1 cellular context compared by ENCODE assay signal in genomic region chr17:13598353-13599167, GRCh38.
TF ChIP-seq lines count a peak whose summit lies in the region.

No MANE protein-coding gene starts in this region.

TF ChIP-seq in HEK293, 187 proteins besides CTCF, POLR2A, EP300 and RAD21 (continued from another document and continues in another):
- TF ChIP-seq, protein P1, sequence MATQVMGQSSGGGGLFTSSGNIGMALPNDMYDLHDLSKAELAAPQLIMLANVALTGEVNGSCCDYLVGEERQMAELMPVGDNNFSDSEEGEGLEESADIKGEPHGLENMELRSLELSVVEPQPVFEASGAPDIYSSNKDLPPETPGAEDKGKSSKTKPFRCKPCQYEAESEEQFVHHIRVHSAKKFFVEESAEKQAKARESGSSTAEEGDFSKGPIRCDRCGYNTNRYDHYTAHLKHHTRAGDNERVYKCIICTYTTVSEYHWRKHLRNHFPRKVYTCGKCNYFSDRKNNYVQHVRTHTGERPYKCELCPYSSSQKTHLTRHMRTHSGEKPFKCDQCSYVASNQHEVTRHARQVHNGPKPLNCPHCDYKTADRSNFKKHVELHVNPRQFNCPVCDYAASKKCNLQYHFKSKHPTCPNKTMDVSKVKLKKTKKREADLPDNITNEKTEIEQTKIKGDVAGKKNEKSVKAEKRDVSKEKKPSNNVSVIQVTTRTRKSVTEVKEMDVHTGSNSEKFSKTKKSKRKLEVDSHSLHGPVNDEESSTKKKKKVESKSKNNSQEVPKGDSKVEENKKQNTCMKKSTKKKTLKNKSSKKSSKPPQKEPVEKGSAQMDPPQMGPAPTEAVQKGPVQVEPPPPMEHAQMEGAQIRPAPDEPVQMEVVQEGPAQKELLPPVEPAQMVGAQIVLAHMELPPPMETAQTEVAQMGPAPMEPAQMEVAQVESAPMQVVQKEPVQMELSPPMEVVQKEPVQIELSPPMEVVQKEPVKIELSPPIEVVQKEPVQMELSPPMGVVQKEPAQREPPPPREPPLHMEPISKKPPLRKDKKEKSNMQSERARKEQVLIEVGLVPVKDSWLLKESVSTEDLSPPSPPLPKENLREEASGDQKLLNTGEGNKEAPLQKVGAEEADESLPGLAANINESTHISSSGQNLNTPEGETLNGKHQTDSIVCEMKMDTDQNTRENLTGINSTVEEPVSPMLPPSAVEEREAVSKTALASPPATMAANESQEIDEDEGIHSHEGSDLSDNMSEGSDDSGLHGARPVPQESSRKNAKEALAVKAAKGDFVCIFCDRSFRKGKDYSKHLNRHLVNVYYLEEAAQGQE (tag by site-specific recombination; IDR thresholded peaks at IDR 0.05) = no peak
- TF ChIP-seq ZNF677 (tag by site-specific recombination; IDR thresholded peaks at IDR 0.05) (no peak), ZNF785 (tag by site-specific recombination; IDR thresholded peaks at IDR 0.05) (no peak), ZSCAN16 (tag by site-specific recombination; IDR thresholded peaks at IDR 0.05) (no peak), SETDB1 (IDR thresholded peaks at IDR 0.05; ENCODE audit: insufficient read length, low read length) (no peak), YY2 (tag by site-specific recombination; IDR thresholded peaks at IDR 0.05) (no peak), ZNF324 (tag by site-specific recombination; IDR thresholded peaks at IDR 0.05) (no peak), ZNF571 (tag by site-specific recombination; IDR thresholded peaks at IDR 0.05) (no peak), INSM2 (tag by site-specific recombination; IDR thresholded peaks at IDR 0.05) (no peak), ZNF202 (tag by site-specific recombination; IDR thresholded peaks at IDR 0.05; ENCODE audit: borderline replicate concordance) (no peak), ZNF513 (tag by site-specific recombination; IDR thresholded peaks at IDR 0.05) (no peak), GLIS1 (tag by site-specific recombination; IDR thresholded peaks at IDR 0.05) (no peak), ZNF544 (tag by site-specific recombination; IDR thresholded peaks at IDR 0.05) (no peak), ZBTB48 (tag by site-specific recombination; IDR thresholded peaks at IDR 0.05) (no peak), ZNF416 (tag by site-specific recombination; IDR thresholded peaks at IDR 0.05) (no peak), ZBTB44 (tag by site-specific recombination; IDR thresholded peaks at IDR 0.05) (peak; percentile 85), ZNF76 (tag by site-specific recombination; IDR thresholded peaks at IDR 0.05; ENCODE audit: borderline replicate concordance, low read depth) (no peak), ZNF133 (tag by site-specific recombination; IDR thresholded peaks at IDR 0.05) (no peak), ZNF701 (tag by site-specific recombination; IDR thresholded peaks at IDR 0.05) (no peak), ZNF426 (tag by site-specific recombination; IDR thresholded peaks at IDR 0.05) (no peak), ZNF16 (tag by site-specific recombination; IDR thresholded peaks at IDR 0.05; ENCODE audit: low read depth) (no peak), ZNF362 (tag by site-specific recombination; IDR thresholded peaks at IDR 0.05) (0 out of 2 replicates have a peak, but pooled peaks have one; percentile 21), PRDM4 (tag by site-specific recombination; IDR thresholded peaks at IDR 0.05) (peak; percentile 41)
- TF ChIP-seq, protein P2, sequence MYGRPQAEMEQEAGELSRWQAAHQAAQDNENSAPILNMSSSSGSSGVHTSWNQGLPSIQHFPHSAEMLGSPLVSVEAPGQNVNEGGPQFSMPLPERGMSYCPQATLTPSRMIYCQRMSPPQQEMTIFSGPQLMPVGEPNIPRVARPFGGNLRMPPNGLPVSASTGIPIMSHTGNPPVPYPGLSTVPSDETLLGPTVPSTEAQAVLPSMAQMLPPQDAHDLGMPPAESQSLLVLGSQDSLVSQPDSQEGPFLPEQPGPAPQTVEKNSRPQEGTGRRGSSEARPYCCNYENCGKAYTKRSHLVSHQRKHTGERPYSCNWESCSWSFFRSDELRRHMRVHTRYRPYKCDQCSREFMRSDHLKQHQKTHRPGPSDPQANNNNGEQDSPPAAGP (tag by site-specific recombination; IDR thresholded peaks at IDR 0.05) = no peak
- TF ChIP-seq, protein P3, sequence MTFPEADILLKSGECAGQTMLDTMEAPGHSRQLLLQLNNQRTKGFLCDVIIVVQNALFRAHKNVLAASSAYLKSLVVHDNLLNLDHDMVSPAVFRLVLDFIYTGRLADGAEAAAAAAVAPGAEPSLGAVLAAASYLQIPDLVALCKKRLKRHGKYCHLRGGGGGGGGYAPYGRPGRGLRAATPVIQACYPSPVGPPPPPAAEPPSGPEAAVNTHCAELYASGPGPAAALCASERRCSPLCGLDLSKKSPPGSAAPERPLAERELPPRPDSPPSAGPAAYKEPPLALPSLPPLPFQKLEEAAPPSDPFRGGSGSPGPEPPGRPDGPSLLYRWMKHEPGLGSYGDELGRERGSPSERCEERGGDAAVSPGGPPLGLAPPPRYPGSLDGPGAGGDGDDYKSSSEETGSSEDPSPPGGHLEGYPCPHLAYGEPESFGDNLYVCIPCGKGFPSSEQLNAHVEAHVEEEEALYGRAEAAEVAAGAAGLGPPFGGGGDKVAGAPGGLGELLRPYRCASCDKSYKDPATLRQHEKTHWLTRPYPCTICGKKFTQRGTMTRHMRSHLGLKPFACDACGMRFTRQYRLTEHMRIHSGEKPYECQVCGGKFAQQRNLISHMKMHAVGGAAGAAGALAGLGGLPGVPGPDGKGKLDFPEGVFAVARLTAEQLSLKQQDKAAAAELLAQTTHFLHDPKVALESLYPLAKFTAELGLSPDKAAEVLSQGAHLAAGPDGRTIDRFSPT (tag by site-specific recombination; IDR thresholded peaks at IDR 0.05) = no peak
- TF ChIP-seq, protein P4, sequence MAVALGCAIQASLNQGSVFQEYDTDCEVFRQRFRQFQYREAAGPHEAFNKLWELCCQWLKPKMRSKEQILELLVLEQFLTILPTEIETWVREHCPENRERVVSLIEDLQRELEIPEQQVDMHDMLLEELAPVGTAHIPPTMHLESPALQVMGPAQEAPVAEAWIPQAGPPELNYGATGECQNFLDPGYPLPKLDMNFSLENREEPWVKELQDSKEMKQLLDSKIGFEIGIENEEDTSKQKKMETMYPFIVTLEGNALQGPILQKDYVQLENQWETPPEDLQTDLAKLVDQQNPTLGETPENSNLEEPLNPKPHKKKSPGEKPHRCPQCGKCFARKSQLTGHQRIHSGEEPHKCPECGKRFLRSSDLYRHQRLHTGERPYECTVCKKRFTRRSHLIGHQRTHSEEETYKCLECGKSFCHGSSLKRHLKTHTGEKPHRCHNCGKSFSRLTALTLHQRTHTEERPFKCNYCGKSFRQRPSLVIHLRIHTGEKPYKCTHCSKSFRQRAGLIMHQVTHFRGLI (tag by site-specific recombination; IDR thresholded peaks at IDR 0.05) = 0 out of 2 replicates have a peak, but pooled peaks have one; percentile 19
- TF ChIP-seq, protein P5, sequence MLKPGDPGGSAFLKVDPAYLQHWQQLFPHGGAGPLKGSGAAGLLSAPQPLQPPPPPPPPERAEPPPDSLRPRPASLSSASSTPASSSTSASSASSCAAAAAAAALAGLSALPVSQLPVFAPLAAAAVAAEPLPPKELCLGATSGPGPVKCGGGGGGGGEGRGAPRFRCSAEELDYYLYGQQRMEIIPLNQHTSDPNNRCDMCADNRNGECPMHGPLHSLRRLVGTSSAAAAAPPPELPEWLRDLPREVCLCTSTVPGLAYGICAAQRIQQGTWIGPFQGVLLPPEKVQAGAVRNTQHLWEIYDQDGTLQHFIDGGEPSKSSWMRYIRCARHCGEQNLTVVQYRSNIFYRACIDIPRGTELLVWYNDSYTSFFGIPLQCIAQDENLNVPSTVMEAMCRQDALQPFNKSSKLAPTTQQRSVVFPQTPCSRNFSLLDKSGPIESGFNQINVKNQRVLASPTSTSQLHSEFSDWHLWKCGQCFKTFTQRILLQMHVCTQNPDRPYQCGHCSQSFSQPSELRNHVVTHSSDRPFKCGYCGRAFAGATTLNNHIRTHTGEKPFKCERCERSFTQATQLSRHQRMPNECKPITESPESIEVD (tag by site-specific recombination; IDR thresholded peaks at IDR 0.05) = peak; percentile 98
- TF ChIP-seq, protein P6, sequence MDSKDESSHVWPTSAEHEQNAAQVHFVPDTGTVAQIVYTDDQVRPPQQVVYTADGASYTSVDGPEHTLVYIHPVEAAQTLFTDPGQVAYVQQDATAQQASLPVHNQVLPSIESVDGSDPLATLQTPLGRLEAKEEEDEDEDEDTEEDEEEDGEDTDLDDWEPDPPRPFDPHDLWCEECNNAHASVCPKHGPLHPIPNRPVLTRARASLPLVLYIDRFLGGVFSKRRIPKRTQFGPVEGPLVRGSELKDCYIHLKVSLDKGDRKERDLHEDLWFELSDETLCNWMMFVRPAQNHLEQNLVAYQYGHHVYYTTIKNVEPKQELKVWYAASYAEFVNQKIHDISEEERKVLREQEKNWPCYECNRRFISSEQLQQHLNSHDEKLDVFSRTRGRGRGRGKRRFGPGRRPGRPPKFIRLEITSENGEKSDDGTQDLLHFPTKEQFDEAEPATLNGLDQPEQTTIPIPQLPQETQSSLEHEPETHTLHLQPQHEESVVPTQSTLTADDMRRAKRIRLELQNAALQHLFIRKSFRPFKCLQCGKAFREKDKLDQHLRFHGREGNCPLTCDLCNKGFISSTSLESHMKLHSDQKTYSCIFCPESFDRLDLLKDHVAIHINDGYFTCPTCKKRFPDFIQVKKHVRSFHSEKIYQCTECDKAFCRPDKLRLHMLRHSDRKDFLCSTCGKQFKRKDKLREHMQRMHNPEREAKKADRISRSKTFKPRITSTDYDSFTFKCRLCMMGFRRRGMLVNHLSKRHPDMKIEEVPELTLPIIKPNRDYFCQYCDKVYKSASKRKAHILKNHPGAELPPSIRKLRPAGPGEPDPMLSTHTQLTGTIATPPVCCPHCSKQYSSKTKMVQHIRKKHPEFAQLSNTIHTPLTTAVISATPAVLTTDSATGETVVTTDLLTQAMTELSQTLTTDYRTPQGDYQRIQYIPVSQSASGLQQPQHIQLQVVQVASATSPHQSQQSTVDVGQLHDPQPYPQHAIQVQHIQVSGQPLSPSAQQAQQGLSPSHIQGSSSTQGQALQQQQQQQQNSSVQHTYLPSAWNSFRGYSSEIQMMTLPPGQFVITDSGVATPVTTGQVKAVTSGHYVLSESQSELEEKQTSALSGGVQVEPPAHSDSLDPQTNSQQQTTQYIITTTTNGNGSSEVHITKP (tag by site-specific recombination; IDR thresholded peaks at IDR 0.05) = no peak
